Comparison of ENCODE assay signal across 33 cellular contexts in the genomic region with DNA sequence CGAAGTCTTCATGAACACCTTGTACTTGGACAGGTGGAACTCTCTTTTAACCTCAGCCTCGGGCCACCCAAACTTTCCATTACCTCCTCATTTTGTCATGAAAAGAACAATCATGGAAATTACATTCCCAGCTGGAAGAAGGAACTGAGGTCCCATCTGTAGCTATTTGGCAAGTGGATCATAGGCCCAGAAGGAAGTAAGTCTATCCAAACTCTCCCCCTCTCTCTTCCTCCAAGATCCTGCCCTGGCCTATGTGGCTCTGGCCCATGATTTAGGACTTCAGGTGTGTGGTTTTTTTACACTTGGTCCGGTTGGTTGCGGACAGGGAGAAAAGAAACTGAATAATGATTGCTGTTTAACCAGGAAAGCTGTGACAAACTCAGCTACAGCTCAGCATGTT. TPM values are rescaled to one million over a fixed set of nuclear protein-coding genes. Genes with fewer than 3 reads are reported as not detected.
DNase-seq lines count a peak whose midpoint lies in the region; ATAC-seq and TF ChIP-seq lines count a peak whose summit lies in the region.
"Had no signal": no experiment of that assay in that cellular context is flagged by ENCODE, and none has a peak within 500 bp of the region (broad histone marks: within the 10 kb centered on the region; RNA-seq: fewer than 3 reads in every experiment).

No MANE protein-coding gene starts in this region.

- POLR2A ChIA-PET in IMR-90 (lab: Charles Lee; ENCODE audit: unreplicated experiment), result no interaction called here

- 0 out of 2 replicates have a peak overlapping the region, but pooled peaks have one; percentile 39 for H4K5ac ChIP-seq in IMR-90 (ENCODE audit: low read depth, low read length)

- no peaks in the 10 kb centered on the region for H3K79me2 ChIP-seq in trophoblast cell (ENCODE audit: control insufficient read depth, insufficient read depth, low read length, poor library complexity)

- H2BK120ac ChIP-seq in IMR-90 (ENCODE audit: low read depth, low read length), result peak overlapping the region; percentile 8; the same call in 1 of the 2 replicates
- H2BK120ac ChIP-seq in trophoblast cell (ENCODE audit: insufficient read depth, low read length, poor library complexity), result no peak overlapping the region

- no peak for ATAC-seq in IMR-90 (ENCODE audit: low read depth)
- ATAC-seq: activated CD4-positive, CD25-positive, alpha-beta regulatory T cell treated with anti-CD3 and anti-CD28 coated beads, Interleukin-2, amount 50 U/mL, for 24 hours; activated T-cell treated with anti-CD3 and anti-CD28 coated beads, Interleukin-2, amount 50 U/mL, for 72 hours; CD8-positive, alpha-beta T cell; natural killer cell treated with Interleukin-12 subunit alpha and Interleukin-12 subunit beta and Interleukin-15 and Interleukin-18, amount 100 ng/mL, for 72 hours had no signal

- H3K9me3 ChIP-seq in IMR-90 (ENCODE audit: control insufficient read depth, insufficient read depth, low read length) (no peaks in the 10 kb centered on the region), endodermal cell (ENCODE audit: control insufficient read depth, low read length) (no peaks in the 10 kb centered on the region), trophoblast cell (ENCODE audit: insufficient read depth, low read depth, low read length) (no peaks in the 10 kb centered on the region)
- H3K9me3 ChIP-seq: adrenal gland, MG63, ovary, testis had no signal

- H4K8ac ChIP-seq in IMR-90 (ENCODE audit: low read depth in 2 of 2, low read length in 2 of 2), result no peak overlapping the region; a peak in 1 of 4 replicates
- H4K8ac ChIP-seq in trophoblast cell (ENCODE audit: low read depth, low read length), result no peak overlapping the region

- H2BK12ac ChIP-seq in trophoblast cell (ENCODE audit: low read length), result peak overlapping the region; percentile 56

- H3K4me1 Mint-ChIP-seq in endodermal cell, result peaks cover 14% of the 10 kb centered on the region
- no peaks in the 10 kb centered on the region for H3K4me1 Mint-ChIP-seq in activated CD4-positive, alpha-beta T cell treated with anti-CD3 and anti-CD28 coated beads, Interleukin-2, amount 10 ng/mL, durations not matched to agents 24 days and 14 days
- H3K4me1 Mint-ChIP-seq in activated naive CD4-positive, alpha-beta T cell treated with anti-CD3 and anti-CD28 coated beads for 36 hours (ENCODE audit: low read depth), result no peaks in the 10 kb centered on the region
- H3K4me1 Mint-ChIP-seq: B cell had no signal

- CTCF ChIA-PET in IMR-90 (lab: Yijun Ruan, JAX), result interaction anchor here (1.4 kb wide), 1 partner anchor 51 kb away, joined by 5 read pairs; no protein-coding TSS in a partner anchor
- CTCF ChIA-PET in activated naive CD4-positive, alpha-beta T cell treated with anti-CD3 and anti-CD28 coated beads for 36 hours (lab: Charles Lee), result interaction anchor here (1.6 kb wide), 1 partner anchor 58 kb away, joined by 5 read pairs; no protein-coding TSS in a partner anchor

- H2AK9ac ChIP-seq in IMR-90 (replicated peaks; ENCODE audit: low read depth, low read length, poor library complexity), result no peak overlapping the region

- TF ChIP-seq POLR2A in IMR-90 (IDR thresholded peaks at IDR 0.05; ENCODE audit: low read depth, low read length), result no peak

- no peak overlapping the region for H3K4me3 ChIP-seq in IMR-90 (ENCODE audit: insufficient read depth, low read depth, low read length)
- no peak overlapping the region for H3K4me3 ChIP-seq in endodermal cell (ENCODE audit: low read length)
- H3K4me3 ChIP-seq in trophoblast cell (ENCODE audit: low read depth, low read length), result no peak overlapping the region
- H3K4me3 ChIP-seq: adrenal gland, MG63, ovary, smooth muscle cell, testis had no signal

- TF ChIP-seq RAD21 in IMR-90 (IDR thresholded peaks at IDR 0.05; ENCODE audit: low read length), result no peak

- H3K36me3 Mint-ChIP-seq in endodermal cell (ENCODE audit: low read depth), result peaks cover 75% of the 10 kb centered on the region
- no peaks in the 10 kb centered on the region for H3K36me3 Mint-ChIP-seq in activated CD4-positive, alpha-beta T cell treated with anti-CD3 and anti-CD28 coated beads, Interleukin-2, amount 10 ng/mL, durations not matched to agents 24 days and 14 days (ENCODE audit: low read depth)
- H3K36me3 Mint-ChIP-seq in activated naive CD4-positive, alpha-beta T cell treated with anti-CD3 and anti-CD28 coated beads for 36 hours (ENCODE audit: low read depth), result no peaks in the 10 kb centered on the region
- H3K36me3 Mint-ChIP-seq: CD8-positive, alpha-beta T cell; natural killer cell treated with Interleukin-12 subunit alpha and Interleukin-12 subunit beta and Interleukin-15 and Interleukin-18, amount 100 ng/mL, for 72 hours had no signal

- H4K91ac ChIP-seq in IMR-90 (ENCODE audit: insufficient read depth, low read depth, low read length) (no peak overlapping the region), trophoblast cell (ENCODE audit: low read depth, low read length) (no peak overlapping the region)

- H3K9ac ChIP-seq in IMR-90 (ENCODE audit: low read depth, low read length) (no peak overlapping the region), endodermal cell (ENCODE audit: extremely low read depth, low read length, poor library complexity, severe bottlenecking) (no peak overlapping the region), trophoblast cell (ENCODE audit: low read length) (no peak overlapping the region)

- dilution Hi-C loops in IMR-90 (cut with HindIII; ENCODE audit: low sequenced_read_pairs, unreplicated experiment), result no loop called here

- H3K9me1 ChIP-seq in IMR-90 (ENCODE audit: insufficient read depth, low read length), result peaks cover 26% of the 10 kb centered on the region; the same call in 1 of the 2 replicates

- peaks cover 23% of the 10 kb centered on the region for H3K4me1 ChIP-seq in IMR-90 (ENCODE audit: control insufficient read depth, insufficient read depth, low read length)
- H3K4me1 ChIP-seq in endodermal cell (ENCODE audit: control insufficient read depth, insufficient read depth, low read length), result peaks cover 6% of the 10 kb centered on the region
- H3K4me1 ChIP-seq in trophoblast cell (ENCODE audit: control insufficient read depth in 1 of 2, insufficient read depth in 2 of 2, low read length in 2 of 2), result peaks cover 0 to 2% of the 10 kb centered on the region in 2 experiments

- H3K27ac ChIP-seq in 22Rv1 (peak overlapping the region; percentile 96), IMR-90 (ENCODE audit: insufficient read depth, low read length) (no peak overlapping the region), endodermal cell (ENCODE audit: low read depth, low read length) (no peak overlapping the region), trophoblast cell (ENCODE audit: low read depth, low read length) (no peak overlapping the region)
- H3K27ac ChIP-seq: adrenal gland, brain microvascular endothelial cell, ovary, testis had no signal

- in situ Hi-C loops in IMR-90 (cut with MboI; ENCODE audit: low sequenced_read_pairs), result no loop called here

- H2BK5ac ChIP-seq in IMR-90 (ENCODE audit: low read depth, low read length, poor library complexity, severe bottlenecking) (no peak overlapping the region), trophoblast cell (ENCODE audit: low read depth, low read length, poor library complexity) (peak overlapping the region; percentile 60)

- no peak overlapping the region for H3K4me3 Mint-ChIP-seq in endodermal cell
- H3K4me3 Mint-ChIP-seq in activated CD4-positive, alpha-beta T cell treated with anti-CD3 and anti-CD28 coated beads, Interleukin-2, amount 10 ng/mL, durations not matched to agents 24 days and 14 days, result no peak overlapping the region
- no peak overlapping the region for H3K4me3 Mint-ChIP-seq in activated naive CD4-positive, alpha-beta T cell treated with anti-CD3 and anti-CD28 coated beads for 36 hours
- H3K4me3 Mint-ChIP-seq: activated T-cell treated with anti-CD3 and anti-CD28 coated beads, Interleukin-2, amount 50 U/mL, for 72 hours; B cell; CD8-positive, alpha-beta T cell; natural killer cell treated with Interleukin-12 subunit alpha and Interleukin-12 subunit beta and Interleukin-15 and Interleukin-18, amount 100 ng/mL, for 72 hours; T-helper 1 cell treated with Interleukin-12 subunit alpha and Interleukin-12 subunit beta and Interleukin-4 antibody, amounts not matched to agents 30 μg/mL and 1 μg/mL, for 36 hours had no signal

- no peak overlapping the region; the same call in 2 of the 3 replicates for H2BK15ac ChIP-seq in IMR-90 (ENCODE audit: low read depth, low read length)

- H3K56ac ChIP-seq in IMR-90 (ENCODE audit: extremely low read depth, insufficient read depth, low read length), result no peak overlapping the region

- H3K27me3 Mint-ChIP-seq in endodermal cell (ENCODE audit: insufficient read depth), result no peaks in the 10 kb centered on the region
- H3K27me3 Mint-ChIP-seq in activated CD4-positive, alpha-beta T cell treated with anti-CD3 and anti-CD28 coated beads, Interleukin-2, amount 10 ng/mL, durations not matched to agents 24 days and 14 days, result peaks cover 16% of the 10 kb centered on the region
- H3K27me3 Mint-ChIP-seq in activated naive CD4-positive, alpha-beta T cell treated with anti-CD3 and anti-CD28 coated beads for 36 hours (ENCODE audit: low read depth), result no peaks in the 10 kb centered on the region

- no peaks in the 10 kb centered on the region for H3K9me3 Mint-ChIP-seq in endodermal cell
- H3K9me3 Mint-ChIP-seq in activated CD4-positive, alpha-beta T cell treated with anti-CD3 and anti-CD28 coated beads, Interleukin-2, amount 10 ng/mL, durations not matched to agents 24 days and 14 days, result no peaks in the 10 kb centered on the region
- no peaks in the 10 kb centered on the region for H3K9me3 Mint-ChIP-seq in activated naive CD4-positive, alpha-beta T cell treated with anti-CD3 and anti-CD28 coated beads for 36 hours
- H3K9me3 Mint-ChIP-seq: activated T-cell treated with anti-CD3 and anti-CD28 coated beads, Interleukin-2, amount 50 U/mL, for 72 hours; CD8-positive, alpha-beta T cell; natural killer cell treated with Interleukin-12 subunit alpha and Interleukin-12 subunit beta and Interleukin-15 and Interleukin-18, amount 100 ng/mL, for 72 hours; T-helper 1 cell treated with Interleukin-12 subunit alpha and Interleukin-12 subunit beta and Interleukin-4 antibody, amounts not matched to agents 30 μg/mL and 1 μg/mL, for 36 hours had no signal

- H4K20me1 ChIP-seq in IMR-90 (ENCODE audit: insufficient read depth, low read length), result no peaks in the 10 kb centered on the region

- no peak overlapping the region for H2AFZ ChIP-seq in IMR-90 (replicated peaks; ENCODE audit: low read length, poor library complexity)
- no peak overlapping the region for H2AFZ ChIP-seq in trophoblast cell (ENCODE audit: insufficient read depth, low read length, poor library complexity)

- intact Hi-C loops in IMR-90 (cut with micrococcal nuclease), result no loop called here
- intact Hi-C loops in activated CD4-positive, alpha-beta T cell treated with anti-CD3 and anti-CD28 coated beads, Interleukin-2, amount 10 ng/mL, durations not matched to agents 24 days and 14 days (cut with micrococcal nuclease), result no loop called here
- intact Hi-C loops in activated naive CD4-positive, alpha-beta T cell treated with anti-CD3 and anti-CD28 coated beads for 36 hours (cut with micrococcal nuclease), result no loop called here

- no peak overlapping the region for H4K12ac ChIP-seq in trophoblast cell (ENCODE audit: low read depth, low read length)

- no peak overlapping the region for H3K23ac ChIP-seq in IMR-90 (ENCODE audit: low read depth, low read length)
- no peak overlapping the region for H3K23ac ChIP-seq in trophoblast cell (ENCODE audit: low read length)

- peak overlapping the region; percentile 47; the same call in 1 of the 2 replicates for H2AK5ac ChIP-seq in IMR-90 (ENCODE audit: low read depth, low read length)
- H2AK5ac ChIP-seq in trophoblast cell (ENCODE audit: low read length), result no peak overlapping the region

- WGBS in IMR-90 (ENCODE audit: extremely low coverage in 2 of 2, insufficient read length in 1 of 2), 2 experiments, result no CpG with 5 or more reads among the region's 4 CpGs
- 95% methylated on average over 3 to 4 of the region's 4 CpGs for WGBS in endodermal cell (ENCODE audit: insufficient coverage in 1 of 2, insufficient read length in 1 of 2), 2 experiments
- WGBS in trophoblast cell (ENCODE audit: extremely low coverage, insufficient coverage, insufficient read length), result no CpG with 5 or more reads among the region's 4 CpGs

- H3K27ac Mint-ChIP-seq in endodermal cell, result peak overlapping the region; percentile 83
- H3K27ac Mint-ChIP-seq in activated CD4-positive, alpha-beta T cell treated with anti-CD3 and anti-CD28 coated beads, Interleukin-2, amount 10 ng/mL, durations not matched to agents 24 days and 14 days, result no peak overlapping the region
- H3K27ac Mint-ChIP-seq in activated naive CD4-positive, alpha-beta T cell treated with anti-CD3 and anti-CD28 coated beads for 36 hours, result no peak overlapping the region
- H3K27ac Mint-ChIP-seq: activated T-cell treated with anti-CD3 and anti-CD28 coated beads, Interleukin-2, amount 50 U/mL, for 72 hours; B cell; CD8-positive, alpha-beta T cell; natural killer cell treated with Interleukin-12 subunit alpha and Interleukin-12 subunit beta and Interleukin-15 and Interleukin-18, amount 100 ng/mL, for 72 hours; T-helper 1 cell treated with Interleukin-12 subunit alpha and Interleukin-12 subunit beta and Interleukin-4 antibody, amounts not matched to agents 30 μg/mL and 1 μg/mL, for 36 hours had no signal

- H3K4me2 ChIP-seq in IMR-90 (ENCODE audit: low read depth, low read length) (no peak overlapping the region), trophoblast cell (ENCODE audit: low read length) (no peak overlapping the region)
- H3K4me2 ChIP-seq: smooth muscle cell had no signal

- DNase-seq in IMR-90, result no peak
- DNase-seq in endodermal cell, result no peak
- DNase-seq in trophoblast cell, result no peak
- no peak for DNase-seq in occipital lobe (lab: John Stamatoyannopoulos, UW)
- DNase-seq in SW480 (ENCODE audit: low spot score), result no peak
- no peak for DNase-seq in activated CD4-positive, alpha-beta T cell treated with anti-CD3 and anti-CD28 coated beads, Interleukin-2, amount 10 ng/mL, durations not matched to agents 24 days and 14 days
- DNase-seq in activated naive CD4-positive, alpha-beta T cell treated with anti-CD3 and anti-CD28 coated beads for 36 hours, result no peak
- DNase-seq: ACHN; activated CD4-positive, alpha-beta T cell treated with anti-CD3 and anti-CD28 coated beads, Interleukin-2, amount 50 U/mL, for 48 hours; activated T-cell treated with anti-CD3 and anti-CD28 coated beads, Interleukin-2, amount 50 U/mL, for 72 hours; adrenal gland; brain microvascular endothelial cell; CD8-positive, alpha-beta T cell; DMS 273 treated with DMSO at 0.1 percent for 48 hours; effector CD4-positive, alpha-beta T cell; EL; head of caudate nucleus; KG1; kidney; MG63; midbrain; NCI-H1930; NCI-H2171 treated with DMSO at 0.1 percent for 48 hours; NCI-H510A; ovary; stimulated activated naive CD4-positive, alpha-beta T cell; testis had no signal

- BruUV-seq in IMR-90 (replicated peaks; lab: Mats Ljungman, UMichigan), result no TSS peak

- no peak overlapping the region for H2BK20ac ChIP-seq in IMR-90 (ENCODE audit: low read depth, low read length)

- H3K18ac ChIP-seq in IMR-90 (ENCODE audit: low read depth, low read length) (no peak overlapping the region; the same call in 1 of the 2 replicates), trophoblast cell (ENCODE audit: low read length) (no peak overlapping the region)

- H3K79me1 ChIP-seq in IMR-90 (ENCODE audit: low read depth in 1 of 2, low read length in 2 of 2) (peaks cover 19 to 57% of the 10 kb centered on the region in 2 experiments; a peak in 3 of 4 replicates), trophoblast cell (ENCODE audit: low read length) (peaks cover 8% of the 10 kb centered on the region)

- no peaks in the 10 kb centered on the region for H3K27me3 ChIP-seq in IMR-90 (ENCODE audit: control insufficient read depth, insufficient read depth, low read length)
- H3K27me3 ChIP-seq in endodermal cell (ENCODE audit: control insufficient read depth, insufficient read depth, low read length, poor library complexity, severe bottlenecking), result no peaks in the 10 kb centered on the region
- no peaks in the 10 kb centered on the region for H3K27me3 ChIP-seq in trophoblast cell (ENCODE audit: insufficient read depth, low read length)
- H3K27me3 ChIP-seq: adrenal gland, brain microvascular endothelial cell, MG63, ovary, testis had no signal

- H3K36me3 ChIP-seq in IMR-90 (ENCODE audit: control insufficient read depth, insufficient read depth, low read length), result peaks cover 20% of the 10 kb centered on the region
- peaks cover 91% of the 10 kb centered on the region for H3K36me3 ChIP-seq in endodermal cell (ENCODE audit: control insufficient read depth, insufficient read depth, low read length)
- peaks cover 16 to 40% of the 10 kb centered on the region in 2 experiments for H3K36me3 ChIP-seq in trophoblast cell (ENCODE audit: control insufficient read depth in 1 of 2, insufficient read depth in 2 of 2, low read length in 2 of 2)
- H3K36me3 ChIP-seq: ovary had no signal

- H3K14ac ChIP-seq in IMR-90 (replicated peaks; ENCODE audit: low read depth, low read length) (peak overlapping the region; percentile 43; the same call in 1 of the 2 replicates), trophoblast cell (ENCODE audit: low read length) (no peak overlapping the region)

- 0 out of 2 replicates have a peak overlapping the region, but pooled peaks have one; percentile 8 for H3K4ac ChIP-seq in IMR-90 (ENCODE audit: low read depth, low read length)
- H3K4ac ChIP-seq in trophoblast cell (ENCODE audit: low read depth, low read length), result no peak overlapping the region

- TF ChIP-seq CTCF in 22Rv1 (IDR thresholded peaks at IDR 0.05) (no peak), IMR-90 (conservative IDR thresholded peaks at IDR 0.05; ENCODE audit: low read depth, low read length) (no peak), endodermal cell (conservative IDR thresholded peaks at IDR 0.05) (no peak)

RNA-seq across cellular contexts. Expression of gene ITGB5, which starts 44.1 kb away (rescaled TPM):
- 71.7 and 85.0 TPM in 2 replicates for total RNA-seq in IMR-90 (2012; rRNA removed)
- 101 and 102 TPM in 2 replicates for polyA plus RNA-seq in IMR-90 (2012; rRNA removed)
- polyA plus RNA-seq in IMR-90 (2012; cell fraction: cytosol; rRNA removed), result 155 and 524 TPM in 2 replicates
- polyA plus RNA-seq in IMR-90 (2012; cell fraction: nucleus; rRNA removed; ENCODE audit: low replicate concordance), result 43.5 and 72.2 TPM in 2 replicates
- 100 to 1,000 TPM; 262 to 329 TPM for total RNA-seq in endodermal cell
- 62.0 TPM for polyA plus RNA-seq in endodermal cell (2013, experiment 1 of 2)
- 71.0 TPM for polyA plus RNA-seq in endodermal cell (2013, experiment 2 of 2)
- 121 and 127 TPM in 2 replicates for polyA plus RNA-seq in trophoblast cell (2013)
- 25.6 TPM for total RNA-seq in occipital lobe
- total RNA-seq in activated CD4-positive, alpha-beta T cell treated with anti-CD3 and anti-CD28 coated beads, Interleukin-2, amount 10 ng/mL, durations not matched to agents 24 days and 14 days, result 2.1 and 2.2 TPM in 2 replicates
- under 1 TPM; 0.31 to 0.59 TPM for total RNA-seq in activated naive CD4-positive, alpha-beta T cell treated with anti-CD3 and anti-CD28 coated beads for 36 hours
